In the genomic region with DNA sequence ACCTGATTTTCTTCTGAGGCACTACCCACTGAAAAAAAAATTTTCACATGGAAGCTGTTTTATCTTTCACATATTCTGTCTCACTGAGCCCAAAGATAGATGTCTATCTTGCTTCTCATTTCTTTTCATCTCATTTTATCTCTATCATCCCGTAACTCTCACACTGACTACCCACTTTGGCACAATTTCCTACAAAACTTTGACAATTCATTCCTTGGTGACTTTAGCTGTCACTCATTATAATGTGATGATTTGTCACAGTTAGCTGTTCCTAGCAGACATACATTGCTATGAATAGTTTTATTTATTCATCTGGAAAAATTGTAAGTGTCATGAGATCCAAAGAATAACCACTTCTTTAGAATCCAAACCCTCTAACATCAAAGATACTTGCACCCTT, we compare ENCODE assay signal across 28 cellular contexts.
"Had no signal": no experiment of that assay in that cellular context is flagged by ENCODE, and none has a peak within 500 bp of the region (broad histone marks: within the 10 kb centered on the region; RNA-seq: fewer than 3 reads in every experiment).

No MANE protein-coding gene starts in this region.

- H3K4me1 Mint-ChIP-seq: stimulated activated effector memory CD8-positive, alpha-beta T cell treated with anti-CD3 and anti-CD28 coated beads, Interleukin-12 subunit alpha, Interleukin-12 subunit beta, amount 100 ng/mL, for 72 hours; stimulated activated memory B cell treated with anti-CD40 and anti-IgM and Interleukin-4, amounts not matched to agents 10 μg/mL and 1 μg/mL and 100 μg/mL, for 72 hours; stimulated activated naive B cell treated with anti-CD40 and anti-IgM and Interleukin-4, amounts not matched to agents 10 μg/mL and 1 μg/mL and 100 μg/mL, for 72 hours; stimulated activated naive CD8-positive, alpha-beta T cell treated with anti-CD3 and anti-CD28 coated beads, Interleukin-15, amount 100 ng/mL, for 72 hours had no signal

- H3K27ac ChIP-seq: stomach, suprapubic skin, testis, thoracic aorta, thyroid gland, tibial artery, tibial nerve, transverse colon, upper lobe of left lung, upper lobe of right lung, uterus, vagina had no signal

- H3K36me3 Mint-ChIP-seq: stimulated activated effector memory CD8-positive, alpha-beta T cell treated with anti-CD3 and anti-CD28 coated beads, Interleukin-12 subunit alpha, Interleukin-12 subunit beta, amount 100 ng/mL, for 72 hours; stimulated activated memory B cell treated with anti-CD40 and anti-IgM and Interleukin-4, amounts not matched to agents 10 μg/mL and 1 μg/mL and 100 μg/mL, for 72 hours; stimulated activated naive B cell treated with anti-CD40 and anti-IgM and Interleukin-4, amounts not matched to agents 10 μg/mL and 1 μg/mL and 100 μg/mL, for 72 hours; type B pancreatic cell had no signal

- H3K27me3 ChIP-seq: stomach, suprapubic skin, testis, thyroid gland, tibial artery, tibial nerve, transverse colon, upper lobe of left lung, upper lobe of right lung, uterus, vagina had no signal

- H3K4me3 ChIP-seq: stomach, suprapubic skin, testis, thoracic aorta, thyroid gland, tibial artery, tibial nerve, transverse colon, upper lobe of left lung, upper lobe of right lung, uterus, vagina had no signal

- H3K27me3 Mint-ChIP-seq: stimulated activated memory B cell treated with anti-CD40 and anti-IgM and Interleukin-4, amounts not matched to agents 10 μg/mL and 1 μg/mL and 100 μg/mL, for 72 hours; stimulated activated naive B cell treated with anti-CD40 and anti-IgM and Interleukin-4, amounts not matched to agents 10 μg/mL and 1 μg/mL and 100 μg/mL, for 72 hours; stimulated activated naive CD8-positive, alpha-beta T cell treated with anti-CD3 and anti-CD28 coated beads, Interleukin-15, amount 100 ng/mL, for 72 hours; stimulated activated naive CD8-positive, alpha-beta T cell treated with anti-CD3 and anti-CD28 coated beads, Interleukin-15, Interleukin-2, amounts not matched to agents 100 ng/mL and 50 ng/mL, for 24 hours; type B pancreatic cell had no signal

- H3K9me3 ChIP-seq: testis, thoracic aorta, thyroid gland, tibial artery, tibial nerve, transverse colon, upper lobe of right lung, uterus, vagina had no signal

- H3K4me3 Mint-ChIP-seq: stimulated activated effector memory CD8-positive, alpha-beta T cell treated with anti-CD3 and anti-CD28 coated beads, Interleukin-12 subunit alpha, Interleukin-12 subunit beta, amount 100 ng/mL, for 72 hours; stimulated activated memory B cell treated with anti-CD40 and anti-IgM and Interleukin-4, amounts not matched to agents 10 μg/mL and 1 μg/mL and 100 μg/mL, for 72 hours; stimulated activated naive B cell treated with anti-CD40 and anti-IgM and Interleukin-4, amounts not matched to agents 10 μg/mL and 1 μg/mL and 100 μg/mL, for 72 hours; stimulated activated naive CD8-positive, alpha-beta T cell treated with anti-CD3 and anti-CD28 coated beads, Interleukin-15, amount 100 ng/mL, for 72 hours; stimulated activated naive CD8-positive, alpha-beta T cell treated with anti-CD3 and anti-CD28 coated beads, Interleukin-15, Interleukin-2, amounts not matched to agents 100 ng/mL and 50 ng/mL, for 24 hours; type B pancreatic cell had no signal

- H3K36me3 ChIP-seq: stomach, suprapubic skin, thoracic aorta, thyroid gland, tibial artery, tibial nerve, transverse colon, upper lobe of left lung, upper lobe of right lung, uterus, vagina had no signal

- H3K9me3 Mint-ChIP-seq: stimulated activated naive CD8-positive, alpha-beta T cell treated with anti-CD3 and anti-CD28 coated beads, Interleukin-15, Interleukin-2, amounts not matched to agents 100 ng/mL and 50 ng/mL, for 24 hours had no signal

- DNase-seq: stimulated activated CD4-positive, alpha-beta T cell treated with anti-CD3 and anti-CD28 coated beads, Interleukin-2, amount 100 ng/mL, for 48 hours; stimulated activated CD4-positive, alpha-beta T cell treated with anti-CD3 and anti-CD28 coated beads, Interleukin-4, amount 100 ng/mL, for 1 hour; stimulated activated CD4-positive, alpha-beta T cell treated with anti-CD3 and anti-CD28 coated beads, Interleukin-4, amount 100 ng/mL, for 24 hours; stimulated activated CD4-positive, alpha-beta T cell treated with anti-CD3 and anti-CD28 coated beads, Interleukin-4, amount 100 ng/mL, for 4 hours; stimulated activated CD8-positive, alpha-beta memory T cell treated with anti-CD3 and anti-CD28 coated beads, Interleukin-4, amount 100 ng/mL, for 48 hours; stimulated activated naive B cell treated with anti-CD40 and anti-IgM and Interleukin-4, amounts not matched to agents 10 μg/mL and 1 μg/mL and 100 μg/mL, for 72 hours; stimulated activated naive CD4-positive, alpha-beta T cell; stimulated activated naive CD4-positive, alpha-beta T cell treated with Interleukin-2 at 50 U/mL for 16 hours; stimulated activated naive CD8-positive, alpha-beta T cell treated with anti-CD3 and anti-CD28 coated beads, Interleukin-15, amount 100 ng/mL, for 72 hours; stimulated activated naive CD8-positive, alpha-beta T cell treated with anti-CD3 and anti-CD28 coated beads, Interleukin-15, Interleukin-2, amounts not matched to agents 100 U/mL and 50 U/mL, for 24 hours; stomach; substantia nigra; testis; thyroid gland; tibial artery; transverse colon; trophoblast cell; upper lobe of left lung; upper lobe of right lung; uterus had no signal

- H3K27ac Mint-ChIP-seq: stimulated activated effector memory CD8-positive, alpha-beta T cell treated with anti-CD3 and anti-CD28 coated beads, Interleukin-12 subunit alpha, Interleukin-12 subunit beta, amount 100 ng/mL, for 72 hours; stimulated activated memory B cell treated with anti-CD40 and anti-IgM and Interleukin-4, amounts not matched to agents 10 μg/mL and 1 μg/mL and 100 μg/mL, for 72 hours; stimulated activated naive B cell treated with anti-CD40 and anti-IgM and Interleukin-4, amounts not matched to agents 10 μg/mL and 1 μg/mL and 100 μg/mL, for 72 hours; stimulated activated naive CD8-positive, alpha-beta T cell treated with anti-CD3 and anti-CD28 coated beads, Interleukin-15, amount 100 ng/mL, for 72 hours; stimulated activated naive CD8-positive, alpha-beta T cell treated with anti-CD3 and anti-CD28 coated beads, Interleukin-15, Interleukin-2, amounts not matched to agents 100 ng/mL and 50 ng/mL, for 24 hours; type B pancreatic cell had no signal
